8 cellular contexts compared by ENCODE assay signal in the genomic region with DNA sequence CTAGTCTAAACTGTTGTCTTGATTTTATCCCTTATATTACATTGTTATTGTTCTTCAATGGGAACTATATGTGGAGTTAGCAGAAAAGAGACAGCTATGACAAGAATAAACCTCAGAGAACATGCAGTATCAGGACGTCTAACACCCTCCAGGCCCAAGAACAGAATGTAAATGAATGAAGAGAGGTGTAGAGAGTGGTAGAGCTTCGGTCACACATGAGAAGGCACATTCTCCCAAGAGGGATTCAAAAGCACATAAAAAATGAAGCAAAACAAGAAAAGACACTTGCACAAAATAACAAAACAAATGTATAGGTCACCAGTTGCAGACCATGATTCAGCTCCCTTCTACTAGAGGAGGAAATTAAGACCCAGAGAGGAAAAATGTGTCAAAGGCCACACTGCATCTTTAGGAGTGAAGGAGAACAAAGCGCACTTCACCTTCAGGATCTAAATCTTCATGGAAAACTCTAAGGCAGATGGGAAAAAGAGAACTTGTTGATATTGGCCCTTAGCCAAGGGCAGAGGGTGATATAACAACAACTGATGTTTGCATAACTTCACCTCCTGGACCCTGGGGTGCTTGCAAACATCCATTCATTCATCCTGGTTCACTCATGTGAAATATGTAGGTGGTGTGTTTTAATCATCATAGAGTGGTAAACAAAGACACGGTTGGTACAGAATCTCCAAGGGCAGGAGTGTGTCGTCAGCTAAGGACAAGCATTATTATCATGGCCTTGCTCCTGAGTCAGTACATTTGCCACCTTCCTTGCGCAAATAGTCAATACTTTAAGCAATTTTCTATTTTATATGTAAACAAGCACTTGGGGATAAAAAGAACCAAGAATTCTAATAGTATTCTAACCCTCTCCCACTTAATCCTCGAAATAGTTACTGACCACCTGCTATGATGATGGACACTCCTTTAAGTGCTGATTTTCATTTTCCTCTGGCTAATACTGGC. TPM values are rescaled to one million over a fixed set of nuclear protein-coding genes. Genes with fewer than 3 reads are reported as not detected.
DNase-seq lines count a peak whose midpoint lies in the region; ATAC-seq and TF ChIP-seq lines count a peak whose summit lies in the region.

No MANE protein-coding gene starts in this region.

- no peak for TF ChIP-seq CTCF in epithelial cell of proximal tubule (conservative IDR thresholded peaks at IDR 0.05; ENCODE audit: low read depth, low read length)
- no peak for TF ChIP-seq CTCF in HFFc6 (IDR thresholded peaks at IDR 0.05)

- ATAC-seq in HG02571 (IDR thresholded peaks at IDR 0.05; ENCODE audit: unreplicated experiment) = peak; percentile 49
- ATAC-seq in activated CD4-positive, CD25-positive, alpha-beta regulatory T cell treated with anti-CD3 and anti-CD28 coated beads, Interleukin-2, amount 50 U/mL, for 24 hours = no peak

- H3K4me1 Mint-ChIP-seq in HFFc6 (ENCODE audit: low read depth) = peaks cover 34% of the 10 kb centered on the region

- H3K36me3 Mint-ChIP-seq in HFFc6 (ENCODE audit: low read depth) = 0 out of 2 replicates have a peak, but pooled peaks cover 5% of the 10 kb centered on the region

- H3K27me3 Mint-ChIP-seq in HFFc6 (ENCODE audit: insufficient read depth) = peaks cover 6% of the 10 kb centered on the region

- H3K4me3 Mint-ChIP-seq in HFFc6 = no peak overlapping the region

- peak; percentile 58 for DNase-seq in DMS53 treated with DMSO at 0.1 percent for 48 hours (lab: John Stamatoyannopoulos, UW; ENCODE audit: unreplicated experiment)
- DNase-seq in NCI-H2081 (lab: John Stamatoyannopoulos, UW) = peak; percentile 70 to 85
- DNase-seq in epithelial cell of proximal tubule (ENCODE audit: low read depth) = peak; percentile 72
- no peak for DNase-seq in effector CD8-positive, alpha-beta T cell (lab: John Stamatoyannopoulos, UW)
- no peak for DNase-seq in NCI-H187 treated with DMSO at 0.1 percent for 48 hours (lab: John Stamatoyannopoulos, UW)
- DNase-seq in HFFc6 = no peak

- H3K4me3 ChIP-seq in epithelial cell of proximal tubule (ENCODE audit: low read depth, low read length) = no peak overlapping the region

- H3K9me3 Mint-ChIP-seq in HFFc6 = no peaks in the 10 kb centered on the region

- no peak overlapping the region; the same call in 1 of the 2 replicates for H3K27ac Mint-ChIP-seq in HFFc6

RNA-seq across cellular contexts. Expression of a gene that starts 8.8 kb away (rescaled TPM):
- 0.06 and 0.07 TPM in 2 replicates for total RNA-seq in epithelial cell of proximal tubule
- 1 to 10 TPM; 5.2 to 9.5 (median 6.5) TPM for total RNA-seq in HFFc6 (2021; fragmentation: NEBNext Ultra II Directional; extraction: Animal tissue kit (Norgen Biotek cat#: 25700))

Comparison
In these comparisons a context has a peak if more than half of its experiments do, and no peak if none do; other contexts are left out.
1. DNase-seq: peak in DMS53 treated with DMSO at 0.1 percent for 48 hours (single experiment), NCI-H2081 (2 of 2) and epithelial cell of proximal tubule (single experiment); none in effector CD8-positive, alpha-beta T cell (single experiment), NCI-H187 treated with DMSO at 0.1 percent for 48 hours (single experiment) and HFFc6 (single experiment).